Comparison of ENCODE assay signal across 8 cellular contexts in genomic region chr14:100239840-100240724, GRCh38. TPM values are rescaled to one million over a fixed set of nuclear protein-coding genes. Genes with fewer than 3 reads are reported as not detected.
DNase-seq lines count a peak whose midpoint lies in the region; ATAC-seq and TF ChIP-seq lines count a peak whose summit lies in the region.

No MANE protein-coding gene starts in this region.

- 0 to 1% methylated on average over 28 to 54 of the region's 121 CpGs for WGBS in lower leg skin, 2 donors

- peak; percentile 35 for ATAC-seq in GM19035 (IDR thresholded peaks at IDR 0.05; ENCODE audit: unreplicated experiment)
- ATAC-seq in HG03342 (IDR thresholded peaks at IDR 0.05; ENCODE audit: unreplicated experiment), result peak; percentile 30

- no peak for TF ChIP-seq CTCF in lower leg skin (IDR thresholded peaks at IDR 0.05)

- intact Hi-C loops in lower leg skin (cut with DNase I; ENCODE audit: low total_unique reads), result no loop called here

- peak overlapping the region; percentile 95 for H3K4me3 ChIP-seq in lower leg skin (ENCODE audit: low read depth, poor library complexity, severe bottlenecking)

- DNase-seq in AG20443 (ENCODE audit: low spot score), result peak; percentile 90
- peak; percentile 86 for DNase-seq in NCI-H510A (lab: John Stamatoyannopoulos, UW)
- DNase-seq in activated CD4-positive, alpha-beta T cell treated with anti-CD3 and anti-CD28 coated beads, Interleukin-2, amount 50 U/mL, for 4 hours, result peak; percentile 77 to 78
- peak; percentile 81 to 94 for DNase-seq in dermis microvascular lymphatic vessel endothelial cell (ENCODE audit: low read depth in 2 of 2)
- DNase-seq in lower leg skin (ENCODE audit: low spot score in 2 of 2), result peak; percentile 76 to 97
- DNase-seq in stimulated activated CD4-positive, alpha-beta T cell treated with anti-CD3 and anti-CD28 coated beads, Interleukin-4, amount 100 ng/mL, for 24 hours, result peak; percentile 85

- no peak for TF ChIP-seq POLR2A in lower leg skin (IDR thresholded peaks at IDR 0.05)

RNA-seq across cellular contexts. Expression of gene YY1, which starts 1.1 kb away (rescaled TPM):
- total RNA-seq in dermis microvascular lymphatic vessel endothelial cell, result 37.7 and 42.5 TPM in 2 replicates
- 10 to 100 TPM; 46.7 to 61.5 (median 52.4) TPM for total RNA-seq in lower leg skin

Comparison
In these comparisons a context has a peak if more than half of its experiments do, and no peak if none do; other contexts are left out.
1. Peak in every context shown above with its lines: DNase-seq, ATAC-seq and H3K4me3 ChIP-seq.